Comparison of ENCODE assay signal across 1 cellular context in the genomic region with DNA sequence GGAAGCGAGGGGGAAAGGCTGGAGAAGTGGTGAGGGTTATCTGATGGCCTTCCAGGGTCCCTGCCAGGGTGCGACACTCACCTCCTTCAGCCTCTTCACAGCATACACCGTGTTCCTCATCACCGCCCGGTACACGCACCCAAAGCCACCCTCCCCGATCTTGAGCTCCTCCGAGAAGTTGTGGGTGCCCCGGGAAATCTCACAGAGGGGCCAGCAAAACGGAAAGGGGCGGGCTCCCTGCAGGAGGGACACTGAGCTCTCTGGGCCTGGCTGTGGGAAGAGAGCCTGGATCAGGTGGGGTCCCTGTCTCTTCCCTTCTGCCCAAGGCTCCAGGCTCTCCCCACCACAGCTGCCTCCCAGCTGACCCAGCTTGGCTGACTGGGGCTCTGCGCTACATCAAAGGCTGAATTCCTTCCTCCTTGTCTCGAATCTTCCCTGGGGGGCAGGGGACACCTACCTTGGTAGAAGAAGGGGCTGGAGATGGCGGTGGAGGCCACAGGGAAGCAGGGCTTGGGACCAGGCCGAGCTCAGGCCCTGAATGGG.
TF ChIP-seq lines count a peak whose summit lies in the region.

No MANE protein-coding gene starts in this region.

TF ChIP-seq in liver, 16 proteins besides CTCF, POLR2A, EP300 and RAD21 (continued from another document):
- TF ChIP-seq, protein P1, sequence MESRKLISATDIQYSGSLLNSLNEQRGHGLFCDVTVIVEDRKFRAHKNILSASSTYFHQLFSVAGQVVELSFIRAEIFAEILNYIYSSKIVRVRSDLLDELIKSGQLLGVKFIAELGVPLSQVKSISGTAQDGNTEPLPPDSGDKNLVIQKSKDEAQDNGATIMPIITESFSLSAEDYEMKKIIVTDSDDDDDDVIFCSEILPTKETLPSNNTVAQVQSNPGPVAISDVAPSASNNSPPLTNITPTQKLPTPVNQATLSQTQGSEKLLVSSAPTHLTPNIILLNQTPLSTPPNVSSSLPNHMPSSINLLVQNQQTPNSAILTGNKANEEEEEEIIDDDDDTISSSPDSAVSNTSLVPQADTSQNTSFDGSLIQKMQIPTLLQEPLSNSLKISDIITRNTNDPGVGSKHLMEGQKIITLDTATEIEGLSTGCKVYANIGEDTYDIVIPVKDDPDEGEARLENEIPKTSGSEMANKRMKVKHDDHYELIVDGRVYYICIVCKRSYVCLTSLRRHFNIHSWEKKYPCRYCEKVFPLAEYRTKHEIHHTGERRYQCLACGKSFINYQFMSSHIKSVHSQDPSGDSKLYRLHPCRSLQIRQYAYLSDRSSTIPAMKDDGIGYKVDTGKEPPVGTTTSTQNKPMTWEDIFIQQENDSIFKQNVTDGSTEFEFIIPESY (IDR thresholded peaks at IDR 0.05), result no peak
- TF ChIP-seq GABPA (IDR thresholded peaks at IDR 0.05 in 1 of 2, conservative IDR thresholded peaks at IDR 0.05 in 1 of 2) (no peak), FOXA2 (IDR thresholded peaks at IDR 0.05) (no peak), EGR1 (IDR thresholded peaks at IDR 0.05; ENCODE audit: low read depth in 2 of 2) (no peak), HNF4A (conservative IDR thresholded peaks at IDR 0.05) (no peak), SP1 (IDR thresholded peaks at IDR 0.05) (no peak), TAF1 (conservative IDR thresholded peaks at IDR 0.05) (no peak)
TF ChIP-seq in liver: peak in this region for 0.
